8 cellular contexts compared by ENCODE assay signal in the genomic region with DNA sequence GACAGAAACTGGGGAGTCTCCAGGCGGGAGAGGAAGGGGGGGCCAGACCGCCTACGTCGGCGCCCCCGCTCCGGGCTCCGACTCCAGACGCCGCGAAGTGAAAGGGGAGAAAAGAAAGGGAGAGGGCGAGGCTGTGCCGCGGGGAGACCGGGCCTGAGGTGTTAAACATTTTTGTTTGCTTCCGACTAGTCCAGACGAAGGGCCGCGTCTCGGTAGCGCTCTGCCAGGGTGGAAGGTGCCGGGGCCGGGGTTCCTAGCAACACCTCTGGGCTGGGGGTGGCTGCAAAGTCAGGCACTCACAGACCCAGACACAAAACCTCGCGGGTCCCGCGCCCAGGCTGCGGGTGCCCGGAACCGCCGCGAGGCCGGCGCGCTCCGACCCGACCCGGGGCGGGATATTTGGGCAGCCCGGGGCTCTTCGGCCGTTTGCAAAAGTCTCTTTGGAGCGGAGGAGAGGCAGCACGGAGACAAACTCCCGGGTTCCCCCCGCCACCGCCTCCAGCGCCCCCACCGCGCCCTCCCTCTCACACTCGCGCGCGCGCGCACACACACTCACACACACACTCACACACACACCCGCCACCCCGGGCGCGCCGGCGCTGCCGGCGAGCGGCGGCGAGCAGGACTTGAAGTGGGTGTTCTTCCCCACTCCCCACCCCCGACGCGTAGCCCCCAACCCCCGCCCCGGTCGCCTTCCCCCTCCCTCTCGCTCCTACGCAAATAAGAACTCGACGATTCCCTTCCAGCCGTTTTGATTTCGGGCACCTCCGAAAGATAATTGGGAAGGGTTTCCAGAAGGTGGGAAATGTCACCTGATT. TPM values are rescaled to one million over a fixed set of nuclear protein-coding genes. Genes with fewer than 3 reads are reported as not detected.
DNase-seq lines count a peak whose midpoint lies in the region; ATAC-seq and TF ChIP-seq lines count a peak whose summit lies in the region.

No MANE protein-coding gene starts in this region.

- no peaks in the 10 kb centered on the region for H3K36me3 Mint-ChIP-seq in chondrocyte (ENCODE audit: low read depth)
- no peaks in the 10 kb centered on the region for H3K36me3 Mint-ChIP-seq in stimulated activated memory B cell treated with anti-CD40 and anti-IgM and Interleukin-4, amounts not matched to agents 10 μg/mL and 1 μg/mL and 100 μg/mL, for 72 hours

- H3K9me3 ChIP-seq in A673 (ENCODE audit: low read depth, low read length, poor library complexity, severe bottlenecking): no peaks in the 10 kb centered on the region

- DNase-seq in A673 (ENCODE audit: low spot score): peak; percentile 34
- peak; percentile 82 for DNase-seq in H7
- DNase-seq in SK-MEL-5 (ENCODE audit: low read depth, low spot score): peak; percentile 7
- no peak for DNase-seq in chondrocyte (ENCODE audit: low spot score)
- peak; percentile 39 to 46 for DNase-seq in left colon
- no peak for DNase-seq in NCI-H2107 (lab: John Stamatoyannopoulos, UW)
- no peak for DNase-seq in NCI-H2081 treated with DMSO at 0.1 percent for 48 hours (lab: John Stamatoyannopoulos, UW)

- in situ Hi-C loops in SK-MEL-5 (cut with HindIII; ENCODE audit: low pct_unique_long_range_greater_than_20kb, low sequenced_read_pairs): no loop called here

- H3K27me3 ChIP-seq in A673 (replicated peaks; ENCODE audit: insufficient read depth, low read depth, low read length, poor library complexity) (peaks cover 64% of the 10 kb centered on the region), H7 (ENCODE audit: control insufficient read depth, insufficient read depth, low read length) (peaks cover 11% of the 10 kb centered on the region; the same call in 1 of the 2 replicates)

- H3K4me3 Mint-ChIP-seq in chondrocyte (ENCODE audit: unreplicated experiment): peak overlapping the region; percentile 82
- peak overlapping the region; percentile 77 for H3K4me3 Mint-ChIP-seq in stimulated activated memory B cell treated with anti-CD40 and anti-IgM and Interleukin-4, amounts not matched to agents 10 μg/mL and 1 μg/mL and 100 μg/mL, for 72 hours

- TF ChIP-seq CTCF in A673 (conservative IDR thresholded peaks at IDR 0.05; ENCODE audit: low read depth, low read length): no peak
- TF ChIP-seq CTCF in chondrocyte (IDR thresholded peaks at IDR 0.05): no peak

- intact Hi-C loops in A673 (cut with micrococcal nuclease; ENCODE audit: unreplicated experiment): loop anchor here (5.0 kb wide), 2 partner anchors 512 to 737 kb away; no protein-coding TSS in a partner anchor
- intact Hi-C loops in left colon (cut with DNase I, micrococcal nuclease): loop anchor here in 1 of 2 donors (10.0 kb wide), 1 partner anchor 745 kb away; no protein-coding TSS in a partner anchor

- H3K36me3 ChIP-seq in A673 (ENCODE audit: insufficient read depth, low read length, poor library complexity, severe bottlenecking) (no peaks in the 10 kb centered on the region), H7 (replicated peaks; ENCODE audit: control insufficient read depth, insufficient read depth, low read length) (peaks cover 3% of the 10 kb centered on the region; the same call in 1 of the 2 replicates)

- peaks cover 36% of the 10 kb centered on the region for H3K4me1 Mint-ChIP-seq in chondrocyte (ENCODE audit: low read depth)
- peaks cover 43% of the 10 kb centered on the region for H3K4me1 Mint-ChIP-seq in stimulated activated memory B cell treated with anti-CD40 and anti-IgM and Interleukin-4, amounts not matched to agents 10 μg/mL and 1 μg/mL and 100 μg/mL, for 72 hours

- peak; percentile 51 for ATAC-seq in left colon
- peak; percentile 28 for ATAC-seq in stimulated activated memory B cell treated with anti-CD40 and anti-IgM and Interleukin-4, amounts not matched to agents 10 μg/mL and 1 μg/mL and 100 μg/mL, for 72 hours

- H3K27ac Mint-ChIP-seq in chondrocyte (ENCODE audit: unreplicated experiment): no peak overlapping the region
- no peak overlapping the region for H3K27ac Mint-ChIP-seq in stimulated activated memory B cell treated with anti-CD40 and anti-IgM and Interleukin-4, amounts not matched to agents 10 μg/mL and 1 μg/mL and 100 μg/mL, for 72 hours

- no peaks in the 10 kb centered on the region for H3K27me3 Mint-ChIP-seq in chondrocyte (ENCODE audit: low read depth)
- peaks cover 60% of the 10 kb centered on the region for H3K27me3 Mint-ChIP-seq in stimulated activated memory B cell treated with anti-CD40 and anti-IgM and Interleukin-4, amounts not matched to agents 10 μg/mL and 1 μg/mL and 100 μg/mL, for 72 hours

- H3K9me3 Mint-ChIP-seq in chondrocyte (ENCODE audit: low read depth): no peaks in the 10 kb centered on the region
- H3K9me3 Mint-ChIP-seq in stimulated activated memory B cell treated with anti-CD40 and anti-IgM and Interleukin-4, amounts not matched to agents 10 μg/mL and 1 μg/mL and 100 μg/mL, for 72 hours: no peaks in the 10 kb centered on the region

- BruUV-seq in A673 (replicated peaks; lab: Mats Ljungman, UMichigan): no TSS peak

- peak overlapping the region; percentile 45 for H3K4me3 ChIP-seq in A673 (ENCODE audit: low read depth, low read length, poor library complexity, severe bottlenecking)
- peak overlapping the region; percentile 77 for H3K4me3 ChIP-seq in H7 (ENCODE audit: insufficient read depth, low read depth, low read length)

- H3K27ac ChIP-seq in A673 (ENCODE audit: low read depth, low read length, poor library complexity, severe bottlenecking): no peak overlapping the region

- H3K4me1 ChIP-seq in A673 (ENCODE audit: insufficient read depth, low read length, poor library complexity, severe bottlenecking): peaks cover 5% of the 10 kb centered on the region

- CTCF ChIA-PET in A673 (lab: Charles Lee): no interaction called here

- POLR2A ChIA-PET in A673 (lab: Charles Lee; ENCODE audit: low non-redundant PET): no interaction called here

RNA-seq across cellular contexts. Expression of a gene that starts 0.6 kb away (rescaled TPM):
- total RNA-seq in A673 (2021) (not detected in 2 replicates), chondrocyte (4.8 to 5.6 TPM (median 4.9 TPM) in 3 replicates), left colon (1 to 10 TPM; 1.3 to 4.2 TPM)
- total RNA-seq in H7 (2014; rRNA removed; shearing (Covaris generic)): 15.9 and 20.8 TPM in 2 replicates
- 0.48 and 0.74 TPM in 2 replicates for total RNA-seq in SK-MEL-5 (2014; rRNA removed; shearing (Covaris generic))
- 0.71 and 1.3 TPM in 2 replicates for polyA plus RNA-seq in SK-MEL-5 (2015; cell fraction: cytosol; rRNA removed)
- polyA plus RNA-seq in SK-MEL-5 (2015; cell fraction: nucleus; rRNA removed): 0.16 and 0.87 TPM in 2 replicates

Comparison
In these comparisons a context has a peak if more than half of its experiments do, and no peak if none do; other contexts are left out.
1. DNase-seq: peak in A673 (single experiment), H7 (single experiment), SK-MEL-5 (single experiment) and left colon (2 of 2); none in chondrocyte (single experiment), NCI-H2107 (single experiment) and NCI-H2081 treated with DMSO at 0.1 percent for 48 hours (single experiment).